Comparison of ENCODE assay signal across 16 cellular contexts in genomic region chr2:191180712-191181111, GRCh38. TPM values are rescaled to one million over a fixed set of nuclear protein-coding genes. Genes with fewer than 3 reads are reported as not detected.
A peak's percentile ranks its signal among the peaks of the same experiment; 100 is the strongest.
DNase-seq lines count a peak whose midpoint lies in the region; ATAC-seq, FAIRE-seq and TF ChIP-seq lines count a peak whose summit lies in the region.
"Had no signal": no experiment of that assay in that cellular context is flagged by ENCODE, and none has a peak within 500 bp of the region (broad histone marks: within the 10 kb centered on the region; RNA-seq: fewer than 3 reads in every experiment).

No MANE protein-coding gene starts in this region.

- H3K4me3 Mint-ChIP-seq in activated T-helper 17 cell treated with anti-CD3 and anti-CD28 coated beads, Interleukin-2, amount 50 U/mL, for 72 hours = no peak overlapping the region
- H3K4me3 Mint-ChIP-seq: activated T-cell treated with anti-CD3 and anti-CD28 coated beads, Interleukin-2, amount 50 U/mL, for 24 hours; GM23338 had no signal

- H3K4me3 ChIP-seq in liver (ENCODE audit: low read depth in 1 of 3, low read length in 3 of 3) (no peak overlapping the region), HepG2 (replicated peaks in 1 of 3; ENCODE audit: insufficient read depth in 1 of 3, low read depth in 2 of 3, low read length in 3 of 3) (no peak overlapping the region), foreskin fibroblast (ENCODE audit: low read depth in 1 of 2, low read length in 2 of 2) (no peak overlapping the region)
- H3K4me3 ChIP-seq: GM23338, right atrium auricular region, thyroid gland had no signal

- CTCF ChIA-PET in HepG2 (lab: Yijun Ruan, JAX; ENCODE audit: low intra/inter-chr PET ratio, low total read pairs) = no interaction called here

- H3K9me3 ChIP-seq in liver (ENCODE audit: control insufficient read depth in 4 of 4, low read length in 3 of 4) (no peaks in the 10 kb centered on the region), HepG2 (ENCODE audit: low read length) (no peaks in the 10 kb centered on the region)
- H3K9me3 ChIP-seq: right atrium auricular region, thyroid gland had no signal

- H3K36me3 Mint-ChIP-seq in activated T-helper 17 cell treated with anti-CD3 and anti-CD28 coated beads, Interleukin-2, amount 50 U/mL, for 72 hours (ENCODE audit: low read depth) = no peaks in the 10 kb centered on the region

- TF ChIP-seq EP300 in HepG2 (IDR thresholded peaks at IDR 0.05; ENCODE audit: low read depth in 2 of 2, low read length in 2 of 2) (no peak), HepG2 (CRISPR knock-in tag; IDR thresholded peaks at IDR 0.05; ENCODE audit: borderline replicate concordance) (no peak)

- H3K27ac ChIP-seq in liver (ENCODE audit: low read depth in 1 of 2, low read length in 2 of 2) = peak overlapping the region in 1 of 2 donors; percentile 23
- H3K27ac ChIP-seq in HepG2 (ENCODE audit: extremely low read length, insufficient read depth, low read length) = no peak overlapping the region
- H3K27ac ChIP-seq: right atrium auricular region, thyroid gland had no signal

- no peak for DNase-seq in HepG2 (ENCODE audit: low spot score)
- peak; percentile 75 to 87 for DNase-seq in foreskin fibroblast
- DNase-seq in SKM-1 (lab: John Stamatoyannopoulos, UW; ENCODE audit: unreplicated experiment) = no peak
- no peak for DNase-seq in AML-193 (lab: John Stamatoyannopoulos, UW)
- DNase-seq: activated CD4-positive, alpha-beta T cell treated with anti-CD3 and anti-CD28 coated beads for 48 hours; activated T-cell treated with anti-CD3 and anti-CD28 coated beads, Interleukin-2, amount 50 U/mL, for 24 hours; amygdala; stimulated activated CD8-positive, alpha-beta memory T cell treated with anti-CD3 and anti-CD28 coated beads, Interleukin-4, amount 100 ng/mL, for 48 hours; thyroid gland had no signal

- BruUV-seq in HepG2 (replicated peaks; lab: Mats Ljungman, UMichigan) = no TSS peak

- no peak overlapping the region for H2AFZ ChIP-seq in HepG2 (ENCODE audit: low read length)
- H2AFZ ChIP-seq: GM23338 had no signal

- FAIRE-seq in HepG2 (lab: Jason Lieb, UNC) = no peak
- FAIRE-seq: D721Med had no signal

- H3K27ac Mint-ChIP-seq in activated T-helper 17 cell treated with anti-CD3 and anti-CD28 coated beads, Interleukin-2, amount 50 U/mL, for 72 hours = no peak overlapping the region
- H3K27ac Mint-ChIP-seq: activated T-cell treated with anti-CD3 and anti-CD28 coated beads, Interleukin-2, amount 50 U/mL, for 24 hours; GM23338 had no signal

- H3K27me3 ChIP-seq in liver (ENCODE audit: control insufficient read depth in 4 of 4, insufficient read depth in 4 of 4, low read length in 3 of 4) (no peaks in the 10 kb centered on the region), HepG2 (ENCODE audit: control insufficient read depth in 1 of 2, insufficient read depth in 2 of 2, low read length in 2 of 2) (no peaks in the 10 kb centered on the region)
- H3K27me3 ChIP-seq: right atrium auricular region, thyroid gland had no signal

- no peak overlapping the region for H3K9ac ChIP-seq in liver (ENCODE audit: low read depth in 1 of 2, low read length in 2 of 2)
- no peak overlapping the region for H3K9ac ChIP-seq in HepG2 (ENCODE audit: insufficient read depth, low read depth, low read length)

- no peaks in the 10 kb centered on the region for H3K79me2 ChIP-seq in HepG2 (ENCODE audit: insufficient read depth, low read length)

- H3K27me3 Mint-ChIP-seq in activated T-helper 17 cell treated with anti-CD3 and anti-CD28 coated beads, Interleukin-2, amount 50 U/mL, for 72 hours = no peaks in the 10 kb centered on the region
- H3K27me3 Mint-ChIP-seq: activated T-cell treated with anti-CD3 and anti-CD28 coated beads, Interleukin-2, amount 50 U/mL, for 24 hours had no signal

- in situ Hi-C loops in HepG2 (cut with HindIII; ENCODE audit: extremely low pct_ligation_motif_present, low pct_unique_long_range_greater_than_20kb) = no loop called here

- TF ChIP-seq POLR2A in HepG2 (IDR thresholded peaks at IDR 0.05; ENCODE audit: insufficient read depth in 1 of 2, low read depth in 2 of 2, low read length in 2 of 2) = no peak

- H3K4me2 ChIP-seq in HepG2 (ENCODE audit: low read depth, low read length) = no peak overlapping the region
- H3K4me2 ChIP-seq: GM23338 had no signal

- TF ChIP-seq CTCF in liver (IDR thresholded peaks at IDR 0.05; ENCODE audit: low read depth, low read length, missing input control) = no peak
- no peak for TF ChIP-seq CTCF in HepG2 (CRISPR knock-in tag; IDR thresholded peaks at IDR 0.05)
- TF ChIP-seq CTCF in foreskin fibroblast (IDR thresholded peaks at IDR 0.05; ENCODE audit: low read depth, low read length) = no peak

- no peak for TF ChIP-seq RAD21 in liver (IDR thresholded peaks at IDR 0.05)
- TF ChIP-seq RAD21 in HepG2 (CRISPR knock-in tag; IDR thresholded peaks at IDR 0.05) = no peak

- intact Hi-C loops in HepG2 (cut with micrococcal nuclease; ENCODE audit: unreplicated experiment) = no loop called here

- H3K36me3 ChIP-seq in liver (ENCODE audit: control insufficient read depth in 4 of 4, insufficient read depth in 3 of 4, low read depth in 1 of 4, low read length in 3 of 4) = no peaks in the 10 kb centered on the region
- H3K36me3 ChIP-seq in HepG2 (replicated peaks in 1 of 2; ENCODE audit: control insufficient read depth in 1 of 2, insufficient read depth in 2 of 2, low read length in 2 of 2) = no peaks in the 10 kb centered on the region
- H3K36me3 ChIP-seq: right atrium auricular region, thyroid gland had no signal

- no peak for ATAC-seq in HepG2
- ATAC-seq in activated T-helper 17 cell treated with anti-CD3 and anti-CD28 coated beads, Interleukin-2, amount 50 U/mL, for 72 hours (replicated peaks) = peak; percentile 44
- ATAC-seq in GM21717 (IDR thresholded peaks at IDR 0.05; ENCODE audit: unreplicated experiment) = no peak
- no peak for ATAC-seq in HG03378 (IDR thresholded peaks at IDR 0.05; ENCODE audit: unreplicated experiment)
- ATAC-seq: GM23338 had no signal

- POLR2A ChIA-PET in HepG2 (lab: Yijun Ruan, JAX) = no interaction called here

- H3K4me1 ChIP-seq in liver (ENCODE audit: control insufficient read depth in 4 of 4, insufficient read depth in 4 of 4, low read length in 3 of 4) (peaks cover 16 to 68% (median 54%) of the 10 kb centered on the region in 4 donors), HepG2 (ENCODE audit: insufficient read depth, low read length) (no peaks in the 10 kb centered on the region)
- H3K4me1 ChIP-seq: right atrium auricular region had no signal

- no peaks in the 10 kb centered on the region for H3K4me1 Mint-ChIP-seq in activated T-helper 17 cell treated with anti-CD3 and anti-CD28 coated beads, Interleukin-2, amount 50 U/mL, for 72 hours

- H3K9me3 Mint-ChIP-seq in activated T-helper 17 cell treated with anti-CD3 and anti-CD28 coated beads, Interleukin-2, amount 50 U/mL, for 72 hours = no peaks in the 10 kb centered on the region
- H3K9me3 Mint-ChIP-seq: activated T-cell treated with anti-CD3 and anti-CD28 coated beads, Interleukin-2, amount 50 U/mL, for 24 hours; GM23338 had no signal

- H4K20me1 ChIP-seq in HepG2 (ENCODE audit: insufficient read depth, low read length) = no peaks in the 10 kb centered on the region

TF ChIP-seq in liver, 16 proteins besides CTCF, POLR2A, EP300 and RAD21 (continues in another document):
- TF ChIP-seq RXRA (IDR thresholded peaks at IDR 0.05) = peak in 1 of 2 donors; percentile 11
- TF ChIP-seq, protein P1, sequence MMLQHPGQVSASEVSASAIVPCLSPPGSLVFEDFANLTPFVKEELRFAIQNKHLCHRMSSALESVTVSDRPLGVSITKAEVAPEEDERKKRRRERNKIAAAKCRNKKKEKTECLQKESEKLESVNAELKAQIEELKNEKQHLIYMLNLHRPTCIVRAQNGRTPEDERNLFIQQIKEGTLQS (IDR thresholded peaks at IDR 0.05) = no peak

TF ChIP-seq in HepG2, 621 proteins besides CTCF, POLR2A, EP300 and RAD21 (continues in another document):
- TF ChIP-seq ZNF747 (CRISPR knock-in tag; IDR thresholded peaks at IDR 0.05; ENCODE audit: borderline replicate concordance) (no peak), THAP11 (CRISPR knock-in tag; IDR thresholded peaks at IDR 0.05) (no peak)
- TF ChIP-seq, protein P2, sequence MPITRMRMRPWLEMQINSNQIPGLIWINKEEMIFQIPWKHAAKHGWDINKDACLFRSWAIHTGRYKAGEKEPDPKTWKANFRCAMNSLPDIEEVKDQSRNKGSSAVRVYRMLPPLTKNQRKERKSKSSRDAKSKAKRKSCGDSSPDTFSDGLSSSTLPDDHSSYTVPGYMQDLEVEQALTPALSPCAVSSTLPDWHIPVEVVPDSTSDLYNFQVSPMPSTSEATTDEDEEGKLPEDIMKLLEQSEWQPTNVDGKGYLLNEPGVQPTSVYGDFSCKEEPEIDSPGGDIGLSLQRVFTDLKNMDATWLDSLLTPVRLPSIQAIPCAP (CRISPR knock-in tag; IDR thresholded peaks at IDR 0.05; ENCODE audit: low read depth) = no peak

RNA-seq across cellular contexts. Expression of gene STAT4, which starts 29.9 kb away (rescaled TPM):
- total RNA-seq in liver (1 to 10 TPM; 2.5 to 7.9 TPM), HepG2 (2016; rRNA removed; fragmentation: Illumina TruSeq; extraction: Trizol) (not detected in 2 replicates)
- polyA plus RNA-seq in liver (1 to 10 TPM in 1 of 2 donors, under 1 TPM in 1; 0.85 to 3.8 TPM), HepG2 (2011; rRNA removed) (0.37 and 0.40 TPM in 2 replicates)
- not detected in 2 replicates for total RNA-seq in HepG2 (2016; cell fraction: cytosol; rRNA removed; fragmentation: Illumina TruSeq; extraction: Trizol; ENCODE audit: low read depth)
- 0.09 TPM in 1 of 2 replicates, not detected in the other for total RNA-seq in HepG2 (2016; cell fraction: insoluble cytoplasmic fraction; rRNA removed; fragmentation: Illumina TruSeq; extraction: Trizol)
- 0.09 TPM in 1 of 2 replicates, not detected in the other for total RNA-seq in HepG2 (2016; cell fraction: membrane; rRNA removed; fragmentation: Illumina TruSeq; extraction: Trizol)
- 0.43 TPM in 1 of 2 replicates, not detected in the other for total RNA-seq in HepG2 (2016; cell fraction: nucleus; rRNA removed; fragmentation: Illumina TruSeq; extraction: Trizol)
- 0.14 and 0.19 TPM in 2 replicates for polyA plus RNA-seq in HepG2 (2011; cell fraction: cytosol; rRNA removed)
- 1.0 and 1.4 TPM in 2 replicates for polyA plus RNA-seq in HepG2 (2011; cell fraction: nucleus; rRNA removed)
- polyA plus RNA-seq in HepG2 (2012) = 0.20 and 0.23 TPM in 2 replicates
- polyA plus RNA-seq in HepG2 (2016; cell fraction: cytosol; fragmentation: Illumina TruSeq; extraction: Trizol; ENCODE audit: low read depth) = not detected in 2 replicates
- not detected in 2 replicates for polyA plus RNA-seq in HepG2 (2016; cell fraction: insoluble cytoplasmic fraction; fragmentation: Illumina TruSeq; extraction: Trizol; ENCODE audit: low read depth)
- polyA plus RNA-seq in HepG2 (2016; cell fraction: membrane; fragmentation: Illumina TruSeq; extraction: Trizol; ENCODE audit: low read depth) = not detected in 2 replicates
- polyA plus RNA-seq in HepG2 (2016; cell fraction: nucleus; fragmentation: Illumina TruSeq; extraction: Trizol; ENCODE audit: insufficient read depth, low read depth) = 0.16 and 0.21 TPM in 2 replicates
- polyA minus RNA-seq in HepG2 (2011; rRNA and poly(A)+ RNA removed; ENCODE audit: low replicate concordance) = 0.50 and 0.63 TPM in 2 replicates
- polyA minus RNA-seq in HepG2 (2011; cell fraction: cytosol; rRNA and poly(A)+ RNA removed) = 0.30 TPM in 1 of 2 replicates, not detected in the other
- polyA minus RNA-seq in HepG2 (2011; cell fraction: nucleus; rRNA and poly(A)+ RNA removed) = 3.6 and 4.0 TPM in 2 replicates
- 10 to 100 TPM; 38.0 to 51.7 TPM for total RNA-seq in activated T-helper 17 cell treated with anti-CD3 and anti-CD28 coated beads, Interleukin-2, amount 50 U/mL, for 72 hours

Comparison
In these comparisons a context has a peak if more than half of its experiments do, and no peak if none do; other contexts are left out.
1. DNase-seq: peak in foreskin fibroblast (2 of 2); none in HepG2 (single experiment), SKM-1 (single experiment) and AML-193 (0 of 2).
2. RNA of gene STAT4, which starts 29.9 kb away (total RNA-seq): 38.0 to 51.7 TPM in activated T-helper 17 cell treated with anti-CD3 and anti-CD28 coated beads, Interleukin-2, amount 50 U/mL, for 72 hours; 2.5 to 7.9 TPM in liver and 0.09 to 0.43 TPM in HepG2; every median in the first group is over 4 times any median in the second.